ENCODE assay signal across 8 cellular contexts in genomic region chr18:77127769-77128671, GRCh38. TPM values are rescaled to one million over a fixed set of nuclear protein-coding genes. Genes with fewer than 3 reads are reported as not detected.
DNase-seq lines count a peak whose midpoint lies in the region; ATAC-seq and TF ChIP-seq lines count a peak whose summit lies in the region.

No MANE protein-coding gene starts in this region.

- DNase-seq in activated naive CD4-positive, alpha-beta T cell treated with anti-CD3 and anti-CD28 coated beads for 36 hours, result peak; percentile 55
- no peak for DNase-seq in activated naive CD4-positive, alpha-beta T cell treated with anti-CD3 and anti-CD28 coated beads, Interleukin-2, amount 50 U/mL, for 16 hours
- DNase-seq in NCI-H460 (ENCODE audit: extremely low read depth, low read depth), result peak; percentile 27
- DNase-seq in hepatocyte (ENCODE audit: low spot score), result peak; percentile 59
- DNase-seq in stimulated activated naive CD8-positive, alpha-beta T cell treated with anti-CD3 and anti-CD28 coated beads, Interleukin-15, Interleukin-2, amounts not matched to agents 100 U/mL and 50 U/mL, for 24 hours, result no peak
- DNase-seq in NCI-H526 treated with DMSO at 0.1 percent for 48 hours (lab: John Stamatoyannopoulos, UW), result no peak

- H3K79me2 ChIP-seq in hepatocyte, result peaks cover 67% of the 10 kb centered on the region

- peak overlapping the region; percentile 38 for H3K4me3 Mint-ChIP-seq in activated naive CD4-positive, alpha-beta T cell treated with anti-CD3 and anti-CD28 coated beads for 36 hours
- peak overlapping the region; percentile 96 for H3K4me3 Mint-ChIP-seq in activated naive CD4-positive, alpha-beta T cell treated with anti-CD3 and anti-CD28 coated beads, Interleukin-2, amount 50 U/mL, for 24 hours

- H3K27ac ChIP-seq in hepatocyte, result peak overlapping the region; percentile 54

- intact Hi-C loops in activated naive CD4-positive, alpha-beta T cell treated with anti-CD3 and anti-CD28 coated beads for 36 hours (cut with micrococcal nuclease), result no loop called here

- CTCF ChIA-PET in activated naive CD4-positive, alpha-beta T cell treated with anti-CD3 and anti-CD28 coated beads for 36 hours (lab: Charles Lee), result no interaction called here

- H3K27me3 ChIP-seq in hepatocyte, result no peaks in the 10 kb centered on the region

- H3K9me2 ChIP-seq in hepatocyte (replicated peaks; ENCODE audit: insufficient read depth), result no peaks in the 10 kb centered on the region

- H3K27ac Mint-ChIP-seq in activated naive CD4-positive, alpha-beta T cell treated with anti-CD3 and anti-CD28 coated beads for 36 hours, result peak overlapping the region; percentile 73
- peak overlapping the region; percentile 91 for H3K27ac Mint-ChIP-seq in activated naive CD4-positive, alpha-beta T cell treated with anti-CD3 and anti-CD28 coated beads, Interleukin-2, amount 50 U/mL, for 24 hours

- no peak overlapping the region for H3K4me3 ChIP-seq in hepatocyte

- peaks cover 77% of the 10 kb centered on the region for H3K4me1 Mint-ChIP-seq in activated naive CD4-positive, alpha-beta T cell treated with anti-CD3 and anti-CD28 coated beads for 36 hours (ENCODE audit: low read depth)
- peaks cover 80% of the 10 kb centered on the region for H3K4me1 Mint-ChIP-seq in activated naive CD4-positive, alpha-beta T cell treated with anti-CD3 and anti-CD28 coated beads, Interleukin-2, amount 50 U/mL, for 24 hours

- no peaks in the 10 kb centered on the region for H3K9me3 ChIP-seq in hepatocyte (ENCODE audit: low read depth)

- H3K36me3 ChIP-seq in hepatocyte (replicated peaks; ENCODE audit: insufficient read depth, low read depth), result no peaks in the 10 kb centered on the region

- no peaks in the 10 kb centered on the region for H3K9me3 Mint-ChIP-seq in activated naive CD4-positive, alpha-beta T cell treated with anti-CD3 and anti-CD28 coated beads for 36 hours
- no peaks in the 10 kb centered on the region for H3K9me3 Mint-ChIP-seq in activated naive CD4-positive, alpha-beta T cell treated with anti-CD3 and anti-CD28 coated beads, Interleukin-2, amount 50 U/mL, for 24 hours

- H2AFZ ChIP-seq in hepatocyte, result no peak overlapping the region

- no peaks in the 10 kb centered on the region for H3K4me1 ChIP-seq in hepatocyte (ENCODE audit: insufficient read depth)

- peak; percentile 23 for ATAC-seq in HG02885 (IDR thresholded peaks at IDR 0.05; ENCODE audit: poor library complexity, unreplicated experiment)
- peak; percentile 36 for ATAC-seq in stimulated activated naive CD8-positive, alpha-beta T cell treated with anti-CD3 and anti-CD28 coated beads, Interleukin-15, Interleukin-2, amounts not matched to agents 100 U/mL and 50 U/mL, for 24 hours

- WGBS in hepatocyte (ENCODE audit: low lambda C conversion rate, missing lambda C conversion rate), result 59% methylated on average over 11 of the region's 11 CpGs

- no peaks in the 10 kb centered on the region for H3K27me3 Mint-ChIP-seq in activated naive CD4-positive, alpha-beta T cell treated with anti-CD3 and anti-CD28 coated beads for 36 hours (ENCODE audit: low read depth)
- H3K27me3 Mint-ChIP-seq in activated naive CD4-positive, alpha-beta T cell treated with anti-CD3 and anti-CD28 coated beads, Interleukin-2, amount 50 U/mL, for 24 hours, result no peaks in the 10 kb centered on the region

- peak overlapping the region; percentile 6 for H3K4me2 ChIP-seq in hepatocyte

- H3K36me3 Mint-ChIP-seq in activated naive CD4-positive, alpha-beta T cell treated with anti-CD3 and anti-CD28 coated beads for 36 hours (ENCODE audit: low read depth), result peaks cover 20% of the 10 kb centered on the region
- H3K36me3 Mint-ChIP-seq in activated naive CD4-positive, alpha-beta T cell treated with anti-CD3 and anti-CD28 coated beads, Interleukin-2, amount 50 U/mL, for 24 hours, result peaks cover 13% of the 10 kb centered on the region

- TF ChIP-seq CTCF in hepatocyte (IDR thresholded peaks at IDR 0.05; ENCODE audit: poor library complexity), result no peak

- no peaks in the 10 kb centered on the region for H4K20me1 ChIP-seq in hepatocyte (ENCODE audit: insufficient read depth, poor library complexity, severe bottlenecking)

RNA-seq across cellular contexts. Expression of gene MBP, which starts 4.6 kb away (rescaled TPM):
- 10 to 100 TPM; 35.9 to 36.6 TPM for total RNA-seq in activated naive CD4-positive, alpha-beta T cell treated with anti-CD3 and anti-CD28 coated beads for 36 hours
- total RNA-seq in NCI-H460 (2014; rRNA removed; shearing (Covaris generic)), result 99.3 and 115 TPM in 2 replicates
- 27.0 and 28.6 TPM in 2 replicates for polyA plus RNA-seq in NCI-H460 (2014; cell fraction: nucleus; rRNA removed)
- total RNA-seq in hepatocyte, result 21.0 and 22.1 TPM in 2 replicates
- polyA plus RNA-seq in hepatocyte, result 21.0 and 21.6 TPM in 2 replicates

Comparison
In these comparisons a context has a peak if more than half of its experiments do, and no peak if none do; other contexts are left out.
1. DNase-seq: peak in activated naive CD4-positive, alpha-beta T cell treated with anti-CD3 and anti-CD28 coated beads for 36 hours (single experiment), NCI-H460 (single experiment) and hepatocyte (single experiment); none in activated naive CD4-positive, alpha-beta T cell treated with anti-CD3 and anti-CD28 coated beads, Interleukin-2, amount 50 U/mL, for 16 hours (single experiment), stimulated activated naive CD8-positive, alpha-beta T cell treated with anti-CD3 and anti-CD28 coated beads, Interleukin-15, Interleukin-2, amounts not matched to agents 100 U/mL and 50 U/mL, for 24 hours (single experiment) and NCI-H526 treated with DMSO at 0.1 percent for 48 hours (single experiment).